Comparison of ENCODE assay signal across 8 cellular contexts in the genomic region with DNA sequence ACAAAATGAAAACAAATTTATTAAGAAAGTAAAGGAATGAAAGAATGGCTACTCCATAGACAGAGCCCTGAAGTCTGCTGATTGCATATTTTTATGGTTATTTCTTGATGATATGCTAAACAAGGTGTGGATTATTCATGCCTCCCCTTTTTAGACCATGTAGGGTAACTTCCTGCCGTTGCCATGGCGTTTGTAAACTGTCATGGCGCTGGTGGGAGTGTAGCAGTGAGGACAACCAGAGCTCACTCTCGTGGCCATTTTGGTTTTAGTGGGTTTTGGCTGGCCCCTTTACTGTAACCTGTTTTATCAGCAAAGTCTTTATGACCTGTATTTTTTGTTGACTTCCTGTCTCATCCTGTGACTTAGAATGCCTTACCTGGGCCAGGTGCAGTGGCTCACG. TPM values are rescaled to one million over a fixed set of nuclear protein-coding genes. Genes with fewer than 3 reads are reported as not detected.
DNase-seq lines count a peak whose midpoint lies in the region; ATAC-seq and TF ChIP-seq lines count a peak whose summit lies in the region.
"Not testable (repeated sequence)": the region's sequence is repeated elsewhere in the genome, so short reads cannot be mapped to it uniquely, and the experiment has no call there.

No MANE protein-coding gene starts in this region.

- not testable (repeated sequence) for H3K4me3 ChIP-seq in naive thymus-derived CD4-positive, alpha-beta T cell (ENCODE audit: low read length); spleen; upper lobe of right lung

- peak overlapping the region; percentile 95 for H3K27ac Mint-ChIP-seq in CD4-positive, alpha-beta T cell
- peak overlapping the region; percentile 85 to 97 for H3K27ac Mint-ChIP-seq in T-cell
- H3K27ac Mint-ChIP-seq in activated naive CD4-positive, alpha-beta T cell treated with anti-CD3 and anti-CD28 coated beads for 36 hours, result peak overlapping the region; percentile 90
- H3K27ac Mint-ChIP-seq in naive thymus-derived CD4-positive, alpha-beta T cell, result peak overlapping the region in 8 of 9 donors; percentile 97 to 99 (median 99)

- H3K4me1 ChIP-seq in foreskin keratinocyte (peaks cover 71% of the 10 kb centered on the region), spleen (peaks cover 17 to 86% (median 65%) of the 10 kb centered on the region in 6 donors), upper lobe of right lung (peaks cover 37% of the 10 kb centered on the region)
- H3K4me1 ChIP-seq in naive thymus-derived CD4-positive, alpha-beta T cell (ENCODE audit: control insufficient read depth in 2 of 2, insufficient read depth in 2 of 2, low read length in 2 of 2), result peaks cover 41 to 57% of the 10 kb centered on the region in 2 donors

- not testable (repeated sequence) for H3K9me3 ChIP-seq in CD4-positive, alpha-beta T cell (ENCODE audit: control insufficient read depth, low read length); naive thymus-derived CD4-positive, alpha-beta T cell (ENCODE audit: control insufficient read depth in 2 of 3, low read length in 3 of 3); spleen; upper lobe of right lung

- DNase-seq in CD4-positive, alpha-beta T cell, result peak in 1 of 10 experiments; percentile 15
- peak in 18 of 34 experiments; percentile 8 to 30 (median 18) for DNase-seq in T-cell
- DNase-seq in activated naive CD4-positive, alpha-beta T cell treated with anti-CD3 and anti-CD28 coated beads for 36 hours, result peak; percentile 55
- DNase-seq in central memory CD4-positive, alpha-beta T cell, result peak; percentile 12
- DNase-seq in foreskin keratinocyte, spleen, upper lobe of right lung: not testable (repeated sequence)
- peak in 4 of 9 donors; percentile 13 to 36 (median 26) for DNase-seq in naive thymus-derived CD4-positive, alpha-beta T cell

- TF ChIP-seq CTCF in CD4-positive, alpha-beta T cell (IDR thresholded peaks at IDR 0.05); foreskin keratinocyte (conservative IDR thresholded peaks at IDR 0.05); spleen (IDR thresholded peaks at IDR 0.05 in 8 of 11, conservative IDR thresholded peaks at IDR 0.05 in 3 of 11); upper lobe of right lung (IDR thresholded peaks at IDR 0.05): not testable (repeated sequence)

- peaks cover 91% of the 10 kb centered on the region for H3K4me1 Mint-ChIP-seq in CD4-positive, alpha-beta T cell (ENCODE audit: low read depth)
- H3K4me1 Mint-ChIP-seq in T-cell, result peaks cover 84 to 94% (median 88%) of the 10 kb centered on the region in 3 donors
- peaks cover 78% of the 10 kb centered on the region for H3K4me1 Mint-ChIP-seq in activated naive CD4-positive, alpha-beta T cell treated with anti-CD3 and anti-CD28 coated beads for 36 hours (ENCODE audit: low read depth)
- peaks cover 53 to 95% (median 91%) of the 10 kb centered on the region in 7 donors for H3K4me1 Mint-ChIP-seq in naive thymus-derived CD4-positive, alpha-beta T cell

- 87 to 97% (median 92%) methylated on average over 5 of the region's 5 CpGs for WGBS in spleen, 5 donors

- not testable (repeated sequence) for ATAC-seq in CD4-positive, alpha-beta T cell (ENCODE audit: poor library complexity); T-cell (replicated peaks in 1 of 4); foreskin keratinocyte; naive thymus-derived CD4-positive, alpha-beta T cell; upper lobe of right lung

- H3K27ac ChIP-seq in CD4-positive, alpha-beta T cell (ENCODE audit: low read depth, low read length), result not testable (repeated sequence)
- H3K27ac ChIP-seq in foreskin keratinocyte, result peak overlapping the region; percentile 80
- peak overlapping the region; percentile 38 for H3K27ac ChIP-seq in naive thymus-derived CD4-positive, alpha-beta T cell (ENCODE audit: low read depth, low read length)
- H3K27ac ChIP-seq in spleen, result peak overlapping the region; percentile 9 to 73 (median 59)
- H3K27ac ChIP-seq in upper lobe of right lung, result peak overlapping the region; percentile 53

- peaks cover 0 to 45% (median 8%) of the 10 kb centered on the region in 3 experiments for H3K36me3 ChIP-seq in naive thymus-derived CD4-positive, alpha-beta T cell (ENCODE audit: control insufficient read depth in 2 of 3, insufficient read depth in 3 of 3, low read length in 3 of 3)
- peaks cover 0 to 57% (median 18%) of the 10 kb centered on the region in 6 donors for H3K36me3 ChIP-seq in spleen
- H3K36me3 ChIP-seq in upper lobe of right lung, result peaks cover 30% of the 10 kb centered on the region

- intact Hi-C loops in CD4-positive, alpha-beta T cell (cut with DNase I, micrococcal nuclease), result loop anchor here (2.0 to 5.0 kb wide), 3 partner anchors 15 to 327 kb away; partner anchors contain the start of gene PPM1K (in 1 of the 2)
- intact Hi-C loops in activated naive CD4-positive, alpha-beta T cell treated with anti-CD3 and anti-CD28 coated beads for 36 hours (cut with micrococcal nuclease), result loop anchor here (5.0 kb wide), 1 partner anchor 227 kb away; no protein-coding TSS in a partner anchor
- intact Hi-C loops in naive thymus-derived CD4-positive, alpha-beta T cell (cut with micrococcal nuclease), result loop anchor here (5.0 to 10.0 kb wide), 4 partner anchors 48 to 1602 kb away; partner anchors contain the start of gene TIGD2 (in 1 of the 2)
- intact Hi-C loops in spleen (cut with DNase I; ENCODE audit: low total_unique reads); upper lobe of right lung (cut with DNase I): not testable (repeated sequence)

- CTCF ChIA-PET in CD4-positive, alpha-beta T cell (lab: Charles Lee); naive thymus-derived CD4-positive, alpha-beta T cell (lab: Charles Lee): not testable (repeated sequence)
- CTCF ChIA-PET in T-cell (lab: Charles Lee), result interaction anchor here in 1 of 2 donors (0.6 kb wide), 1 partner anchor 320 kb away, joined by 5 read pairs; no protein-coding TSS in a partner anchor
- CTCF ChIA-PET in activated naive CD4-positive, alpha-beta T cell treated with anti-CD3 and anti-CD28 coated beads for 36 hours (lab: Charles Lee), result interaction anchor here (1.1 kb wide), 1 partner anchor 16 kb away, joined by 3 read pairs; no protein-coding TSS in a partner anchor

- not testable (repeated sequence) for H3K27me3 Mint-ChIP-seq in CD4-positive, alpha-beta T cell; T-cell; activated naive CD4-positive, alpha-beta T cell treated with anti-CD3 and anti-CD28 coated beads for 36 hours (ENCODE audit: low read depth); naive thymus-derived CD4-positive, alpha-beta T cell

- POLR2A ChIA-PET in CD4-positive, alpha-beta T cell (lab: Charles Lee), result interaction anchor here (5.4 to 6.6 kb wide), 2 partner anchors 10 to 16 kb away, joined by 67 to 152 read pairs; partner anchors contain the start of gene HERC3
- POLR2A ChIA-PET in T-cell (lab: Charles Lee), result interaction anchor here in 1 of 2 donors (0.6 to 0.9 kb wide), 2 partner anchors 16 to 1675 kb away, joined by 3 to 4 read pairs; partner anchors contain the start of gene AFF1
- POLR2A ChIA-PET in naive thymus-derived CD4-positive, alpha-beta T cell (lab: Charles Lee), result interaction anchor here (0.6 to 11.0 kb wide), 4 partner anchors 11 to 729 kb away, joined by 3 to 167 read pairs (median 33); partner anchors contain the start of gene HERC3

- not testable (repeated sequence) for H3K9me3 Mint-ChIP-seq in CD4-positive, alpha-beta T cell; T-cell; activated naive CD4-positive, alpha-beta T cell treated with anti-CD3 and anti-CD28 coated beads for 36 hours
- H3K9me3 Mint-ChIP-seq in naive thymus-derived CD4-positive, alpha-beta T cell, result peaks cover 6 to 15% (median 8%) of the 10 kb centered on the region in 11 donors

- H3K36me3 Mint-ChIP-seq in CD4-positive, alpha-beta T cell (ENCODE audit: low read depth), result peaks cover 80% of the 10 kb centered on the region
- H3K36me3 Mint-ChIP-seq in T-cell, result peaks cover 60% of the 10 kb centered on the region
- H3K36me3 Mint-ChIP-seq in activated naive CD4-positive, alpha-beta T cell treated with anti-CD3 and anti-CD28 coated beads for 36 hours (ENCODE audit: low read depth), result peaks cover 29% of the 10 kb centered on the region
- H3K36me3 Mint-ChIP-seq in naive thymus-derived CD4-positive, alpha-beta T cell, result peaks cover 36 to 62% (median 57%) of the 10 kb centered on the region in 5 donors

- H3K4me3 Mint-ChIP-seq in CD4-positive, alpha-beta T cell, result peak overlapping the region; percentile 11
- H3K4me3 Mint-ChIP-seq in T-cell, result peak overlapping the region in 1 of 3 donors; percentile 52
- H3K4me3 Mint-ChIP-seq in activated naive CD4-positive, alpha-beta T cell treated with anti-CD3 and anti-CD28 coated beads for 36 hours, result peak overlapping the region; percentile 6
- H3K4me3 Mint-ChIP-seq in naive thymus-derived CD4-positive, alpha-beta T cell, result peak overlapping the region in 5 of 10 donors; percentile 11 to 92 (median 28)

- not testable (repeated sequence) for H3K27me3 ChIP-seq in CD4-positive, alpha-beta T cell (ENCODE audit: control insufficient read depth, insufficient read depth, low read length); foreskin keratinocyte; naive thymus-derived CD4-positive, alpha-beta T cell (ENCODE audit: control insufficient read depth in 2 of 2, insufficient read depth in 2 of 2, low read length in 2 of 2); spleen (replicated peaks in 1 of 7); upper lobe of right lung

- TF ChIP-seq POLR2A in spleen (IDR thresholded peaks at IDR 0.05), result not testable (repeated sequence)

RNA-seq across cellular contexts. Expression of gene HERC3, which starts 17.5 kb away (rescaled TPM):
- 10 to 100 TPM; 63.1 to 66.4 TPM for total RNA-seq in CD4-positive, alpha-beta T cell
- total RNA-seq in T-cell (10 to 100 TPM; 68.4 to 91.5 (median 73.6) TPM), foreskin keratinocyte (29.7 and 38.8 TPM in 2 replicates), spleen (10 to 100 TPM; 51.3 to 73.5 (median 69.5) TPM), upper lobe of right lung (50.0 TPM)
- total RNA-seq in activated naive CD4-positive, alpha-beta T cell treated with anti-CD3 and anti-CD28 coated beads for 36 hours, result 10 to 100 TPM; 24.4 to 25.8 TPM
- polyA plus RNA-seq in foreskin keratinocyte (7.3 and 8.2 TPM in 2 replicates), spleen (1 to 10 TPM; 4.4 to 8.5 (median 5.8) TPM)
- 100 to 1,000 TPM in 4 of 5 experiments, 10 to 100 TPM in 1; 38.1 to 130 (median 104) TPM for total RNA-seq in naive thymus-derived CD4-positive, alpha-beta T cell
- polyA plus RNA-seq in naive thymus-derived CD4-positive, alpha-beta T cell, result 10 to 100 TPM; 42.7 to 65.8 TPM
